8 cellular contexts compared by ENCODE assay signal in the genomic region with DNA sequence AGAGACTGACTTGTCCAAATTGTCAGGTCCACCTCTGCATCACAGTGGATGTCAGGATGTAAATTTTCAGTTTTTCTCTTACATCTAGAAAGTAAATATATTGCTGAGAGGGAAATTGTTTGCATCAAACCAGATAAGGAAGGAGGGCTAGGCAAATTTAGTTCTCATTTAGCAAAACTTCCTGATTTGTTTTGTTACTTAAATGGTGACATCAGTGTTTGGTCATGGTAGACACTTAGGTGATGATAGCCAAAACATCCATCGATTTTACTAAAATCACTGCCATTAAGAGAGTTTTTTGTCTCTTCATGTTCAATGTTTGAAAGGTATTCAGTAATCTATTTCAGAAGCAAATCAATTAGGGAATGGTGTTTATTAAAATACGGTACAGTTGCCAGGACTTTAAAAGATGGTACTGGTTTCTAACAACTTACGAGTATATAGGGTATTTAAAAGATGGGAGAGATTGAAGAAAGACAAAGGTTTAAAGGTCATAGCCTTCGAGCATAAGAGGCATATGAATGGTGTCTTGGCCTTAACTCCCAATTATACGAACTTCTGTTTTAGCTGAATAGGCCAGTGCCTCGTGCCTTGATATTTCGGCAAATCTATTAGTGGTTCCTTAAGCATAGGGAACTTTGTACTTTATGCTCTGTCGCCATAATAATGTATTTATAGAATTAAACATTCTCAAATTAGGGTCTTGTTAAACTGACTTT. TPM values are rescaled to one million over a fixed set of nuclear protein-coding genes. Genes with fewer than 3 reads are reported as not detected.
DNase-seq lines count a peak whose midpoint lies in the region; ATAC-seq and TF ChIP-seq lines count a peak whose summit lies in the region.

No MANE protein-coding gene starts in this region.

- no peaks in the 10 kb centered on the region for H3K27me3 ChIP-seq in MG63

- DNase-seq in CD1c-positive myeloid dendritic cell (ENCODE audit: extremely low spot score), result peak; percentile 48
- no peak for DNase-seq in MG63
- DNase-seq in chondrocyte (ENCODE audit: low spot score), result no peak
- DNase-seq in NCI-H2227 (lab: John Stamatoyannopoulos, UW; ENCODE audit: unreplicated experiment), result no peak
- no peak for DNase-seq in GM10266 (ENCODE audit: extremely low spot score)

- ATAC-seq in HG03354 (IDR thresholded peaks at IDR 0.05; ENCODE audit: poor library complexity, severe bottlenecking, unreplicated experiment), result no peak
- no peak for ATAC-seq in GM19452 (IDR thresholded peaks at IDR 0.05; ENCODE audit: unreplicated experiment)

- no peak for TF ChIP-seq CTCF in chondrocyte (IDR thresholded peaks at IDR 0.05)
- no peak for TF ChIP-seq CTCF in nephron (IDR thresholded peaks at IDR 0.05; ENCODE audit: unreplicated experiment in 3 of 3)
- no peak for TF ChIP-seq CTCF in GM10266 (IDR thresholded peaks at IDR 0.05; ENCODE audit: control insufficient read depth, insufficient read depth, low read depth, missing control alignments)

- H3K4me1 Mint-ChIP-seq in chondrocyte (ENCODE audit: low read depth) (peaks cover 73% of the 10 kb centered on the region), nephron (peaks cover 59% of the 10 kb centered on the region)

- H3K36me3 ChIP-seq in MG63, result peaks cover 32% of the 10 kb centered on the region

- H3K4me3 Mint-ChIP-seq in chondrocyte (ENCODE audit: unreplicated experiment) (peak overlapping the region; percentile 95), nephron (peak overlapping the region; percentile 98 to 100 (median 99))

- peaks cover 10% of the 10 kb centered on the region for H3K36me3 Mint-ChIP-seq in chondrocyte (ENCODE audit: low read depth)
- H3K36me3 Mint-ChIP-seq in nephron (ENCODE audit: low read depth), result peaks cover 4% of the 10 kb centered on the region

- no peaks in the 10 kb centered on the region for H3K9me3 ChIP-seq in MG63

- H3K27ac Mint-ChIP-seq in chondrocyte (ENCODE audit: unreplicated experiment), result peak overlapping the region; percentile 96
- H3K27ac Mint-ChIP-seq in nephron, result peak overlapping the region in 2 of 3 experiments; percentile 33 to 58

- peak overlapping the region; percentile 73 for H3K4me3 ChIP-seq in MG63

- H3K9me3 Mint-ChIP-seq in chondrocyte (ENCODE audit: low read depth), result no peaks in the 10 kb centered on the region
- no peaks in the 10 kb centered on the region for H3K9me3 Mint-ChIP-seq in nephron

- no peaks in the 10 kb centered on the region for H3K27me3 Mint-ChIP-seq in chondrocyte (ENCODE audit: low read depth)
- H3K27me3 Mint-ChIP-seq in nephron (ENCODE audit: low read depth), result peaks cover 7% of the 10 kb centered on the region

RNA-seq across cellular contexts. Expression of gene IER5, which starts 3.0 kb away (rescaled TPM):
- total RNA-seq in MG63 (2014; rRNA removed; shearing (Covaris generic); ENCODE audit: low replicate concordance), result 10.5 and 17.8 TPM in 2 replicates
- 15.6 to 23.6 TPM (median 16.6 TPM) in 3 replicates for total RNA-seq in chondrocyte

RNA-seq across cellular contexts. Expression of gene MR1, which starts 57.7 kb away (rescaled TPM):
- 7.6 and 15.3 TPM in 2 replicates for total RNA-seq in MG63 (2014; rRNA removed; shearing (Covaris generic); ENCODE audit: low replicate concordance)
- total RNA-seq in chondrocyte, result 2.7 to 3.9 TPM (median 3.8 TPM) in 3 replicates
